In genomic region chr19:28839455-28839854, GRCh38 we compare ENCODE assay signal across 19 cellular contexts.
"Had no signal": no experiment of that assay in that cellular context is flagged by ENCODE, and none has a peak within 500 bp of the region (broad histone marks: within the 10 kb centered on the region; RNA-seq: fewer than 3 reads in every experiment).

No MANE protein-coding gene starts in this region.

- H3K36me3 Mint-ChIP-seq: mesothelial cell of epicardium had no signal

- H3K27me3 ChIP-seq: colonic mucosa, dorsolateral prefrontal cortex, foreskin keratinocyte, hepatocyte had no signal

- H3K27me3 Mint-ChIP-seq: dendritic cell treated with granulocyte-macrophage colony-stimulating factor and Interleukin-4, amounts not matched to agents 40 ng/mL and 50 ng/mL, for 4 days had no signal

- H3K4me1 Mint-ChIP-seq: mesothelial cell of epicardium had no signal

- DNase-seq: cerebellar nuclear complex; colonic mucosa; cortex of kidney; effector CD4-positive, alpha-beta T cell; effector memory CD4-positive, alpha-beta T cell; foreskin keratinocyte; heart left ventricle; hypothalamus; left cardiac atrium; left lung; left ventricle myocardium superior; lower lobe of right lung; mesenchymal stem cell had no signal

- H3K9me3 ChIP-seq: colonic mucosa, esophagus muscularis mucosa, gastroesophageal sphincter, heart left ventricle, left lung, lower lobe of right lung had no signal

- ATAC-seq: foreskin keratinocyte, gastroesophageal sphincter, heart left ventricle, left cardiac atrium, left lung, left ventricle myocardium superior, lower lobe of right lung had no signal

- H3K36me3 ChIP-seq: colonic mucosa, esophagus muscularis mucosa, gastroesophageal sphincter, heart left ventricle, left lung, lower lobe of right lung had no signal

- H3K4me3 ChIP-seq: colonic mucosa, dorsolateral prefrontal cortex, esophagus muscularis mucosa, gastroesophageal sphincter, heart left ventricle, hepatocyte, left lung, lower lobe of right lung had no signal

- H3K27ac Mint-ChIP-seq: dendritic cell treated with granulocyte-macrophage colony-stimulating factor and Interleukin-4, amounts not matched to agents 40 ng/mL and 50 ng/mL, for 4 days; mesothelial cell of epicardium had no signal

- H3K27ac ChIP-seq: colonic mucosa, dorsolateral prefrontal cortex, esophagus muscularis mucosa, foreskin keratinocyte, gastroesophageal sphincter, heart left ventricle, hepatocyte, left lung, lower lobe of right lung had no signal

- H3K4me1 ChIP-seq: colonic mucosa, esophagus muscularis mucosa, foreskin keratinocyte, gastroesophageal sphincter, heart left ventricle, left lung, lower lobe of right lung had no signal

- H3K4me3 Mint-ChIP-seq: dendritic cell treated with granulocyte-macrophage colony-stimulating factor and Interleukin-4, amounts not matched to agents 40 ng/mL and 50 ng/mL, for 4 days; mesothelial cell of epicardium had no signal

- H3K9me3 Mint-ChIP-seq: dendritic cell treated with granulocyte-macrophage colony-stimulating factor and Interleukin-4, amounts not matched to agents 40 ng/mL and 50 ng/mL, for 4 days; mesothelial cell of epicardium had no signal
